Comparison of ENCODE assay signal across 34 cellular contexts in genomic region chr4:8513931-8514330, GRCh38.
"Had no signal": no experiment of that assay in that cellular context is flagged by ENCODE, and none has a peak within 500 bp of the region (broad histone marks: within the 10 kb centered on the region; RNA-seq: fewer than 3 reads in every experiment).

No MANE protein-coding gene starts in this region.

- ATAC-seq: activated naive CD8-positive, alpha-beta T cell treated with anti-CD3 and anti-CD28 coated beads, Interleukin-2, amount 50 U/mL, for 24 hours; activated T-cell treated with anti-CD3 and anti-CD28 coated beads, Interleukin-2, amount 50 U/mL, for 72 hours; body of pancreas; gastrocnemius medialis; heart left ventricle; WTC11 had no signal

- H3K9me3 ChIP-seq: adrenal gland, body of pancreas, colonic mucosa, gastrocnemius medialis, heart left ventricle had no signal

- FAIRE-seq: endometrium, endothelial cell of umbilical vein, TTC549 had no signal

- H3K4me1 ChIP-seq: adrenal gland, body of pancreas, colonic mucosa, gastrocnemius medialis, heart left ventricle had no signal

- H3K27ac ChIP-seq: adrenal gland, body of pancreas, cardiac muscle cell, colonic mucosa, epithelial cell of prostate, gastrocnemius medialis, heart left ventricle, VCaP had no signal

- H3K4me3 ChIP-seq: adrenal gland, body of pancreas, cardiac muscle cell, colonic mucosa, gastrocnemius medialis, heart left ventricle had no signal

- H3K36me3 ChIP-seq: adrenal gland, cardiac muscle cell, colonic mucosa, gastrocnemius medialis, heart left ventricle had no signal

- DNase-seq: activated CD4-positive, alpha-beta memory T cell treated with anti-CD3 and anti-CD28 coated beads, Interleukin-2, amount 10 ng/mL, durations not matched to agents 7 days and 5 days; activated CD4-positive, alpha-beta T cell treated with anti-CD3 and anti-CD28 coated beads for 1 hour; activated CD4-positive, alpha-beta T cell treated with anti-CD3 and anti-CD28 coated beads for 4 hours; activated CD4-positive, alpha-beta T cell treated with anti-CD3 and anti-CD28 coated beads, Interleukin-2, amount 10 ng/mL, durations not matched to agents 7 days and 5 days; activated CD4-positive, alpha-beta T cell treated with anti-CD3 and anti-CD28 coated beads, Interleukin-2, amount 50 U/mL, for 4 hours; activated CD8-positive, alpha-beta memory T cell treated with anti-CD3 and anti-CD28 coated beads, Interleukin-2, amount 50 U/mL, for 48 hours; activated effector memory CD4-positive, alpha-beta T cell treated with Interleukin-2 at 50 U/mL for 16 hours; activated gamma-delta T cell treated with Interleukin-2 at 50 U/mL for 16 hours; activated naive CD4-positive, alpha-beta T cell treated with Interleukin-2 at 50 U/mL for 16 hours; activated naive CD8-positive, alpha-beta T cell treated with anti-CD3 and anti-CD28 coated beads for 36 hours; activated naive CD8-positive, alpha-beta T cell treated with anti-CD3 and anti-CD28 coated beads, Interleukin-2, amount 50 U/mL, for 24 hours; activated T-cell treated with anti-CD3 and anti-CD28 coated beads for 4 hours; activated T-cell treated with anti-CD3 and anti-CD28 coated beads, Interleukin-2, amount 50 U/mL, for 24 hours; activated T-cell treated with anti-CD3 and anti-CD28 coated beads, Interleukin-2, amount 50 U/mL, for 72 hours; adrenal gland; amygdala; aorta; body of pancreas; central memory CD4-positive, alpha-beta T cell; cerebellar nuclear complex; colonic mucosa; effector CD8-positive, alpha-beta T cell; foreskin fibroblast; gastrocnemius medialis; glutamatergic neuron; T-helper 2 cell had no signal

- H3K27me3 ChIP-seq: adrenal gland, body of pancreas, cardiac muscle cell, colonic mucosa, heart left ventricle had no signal
